ENCODE assay signal across 1 cellular context in the genomic region with DNA sequence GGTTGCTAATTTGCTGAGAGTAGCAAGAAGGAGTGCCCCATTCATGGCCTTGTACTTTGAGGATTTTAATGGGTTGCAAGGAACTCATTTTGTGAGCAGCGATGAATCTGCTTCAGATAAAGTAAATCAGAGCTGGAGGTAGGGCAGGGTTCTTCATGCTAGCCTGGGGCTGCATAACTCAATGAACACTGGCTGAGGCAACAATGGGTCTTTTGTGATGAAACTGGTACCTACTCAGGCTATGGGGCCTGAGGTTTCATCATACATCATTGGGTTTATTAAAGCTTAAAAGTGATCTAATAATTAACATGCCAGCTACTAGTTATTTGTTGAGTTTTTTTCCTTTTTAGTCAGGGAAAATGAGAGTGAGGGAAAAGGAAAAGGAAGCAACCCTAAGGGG.
TF ChIP-seq lines count a peak whose summit lies in the region.

No MANE protein-coding gene starts in this region.

TF ChIP-seq in HepG2, 621 proteins besides CTCF, POLR2A, EP300 and RAD21:
- TF ChIP-seq MAFK (conservative IDR thresholded peaks at IDR 0.05 in 1 of 2, IDR thresholded peaks at IDR 0.05 in 1 of 2; ENCODE audit: low read length in 2 of 2): no peak
- TF ChIP-seq CEBPB (IDR thresholded peaks at IDR 0.05; ENCODE audit: borderline replicate concordance, low read depth, low read length): peak; percentile 76
- TF ChIP-seq CEBPG (CRISPR knock-in tag; IDR thresholded peaks at IDR 0.05): 0 out of 2 replicates have a peak, but pooled peaks have one; percentile 28
